Comparison of ENCODE assay signal across 31 cellular contexts in genomic region chrX:110008001-110008635, GRCh38.
DNase-seq lines count a peak whose midpoint lies in the region; ATAC-seq and TF ChIP-seq lines count a peak whose summit lies in the region.
"Had no signal": no experiment of that assay in that cellular context is flagged by ENCODE, and none has a peak within 500 bp of the region (broad histone marks: within the 10 kb centered on the region; RNA-seq: fewer than 3 reads in every experiment).

No MANE protein-coding gene starts in this region.

- H3K4me1 ChIP-seq in neutrophil (ENCODE audit: control insufficient read depth in 1 of 2, insufficient read depth in 1 of 2, low read depth in 1 of 2, low read length in 1 of 2) = peaks cover 34 to 56% of the 10 kb centered on the region in 2 experiments
- H3K4me1 ChIP-seq: Caco-2, testis had no signal

- H3K36me3 ChIP-seq in neutrophil = peaks cover 28% of the 10 kb centered on the region

- H3K27ac ChIP-seq in neutrophil = peak overlapping the region; percentile 53
- H3K27ac ChIP-seq: 22Rv1, PC-9, testis had no signal

- H3K9me3 ChIP-seq in neutrophil = no peaks in the 10 kb centered on the region
- H3K9me3 ChIP-seq: Caco-2, testis had no signal

- TF ChIP-seq CTCF in neutrophil (IDR thresholded peaks at IDR 0.05) = no peak

- H3K27me3 ChIP-seq in neutrophil = no peaks in the 10 kb centered on the region
- H3K27me3 ChIP-seq: testis had no signal

- peak; percentile 48 for DNase-seq in DMS 273 (lab: John Stamatoyannopoulos, UW; ENCODE audit: unreplicated experiment)
- no peak for DNase-seq in DMS 273 treated with DMSO at 0.1 percent for 48 hours (lab: John Stamatoyannopoulos, UW)
- DNase-seq in NCI-H69 (lab: John Stamatoyannopoulos, UW) = peak; percentile 31
- no peak for DNase-seq in activated CD8-positive, alpha-beta memory T cell treated with anti-CD3 and anti-CD28 coated beads for 24 hours
- DNase-seq in cerebellar cortex (ENCODE audit: low spot score) = no peak
- DNase-seq in NCI-H774 (lab: John Stamatoyannopoulos, UW) = no peak
- DNase-seq: activated CD4-positive, alpha-beta T cell treated with anti-CD3 and anti-CD28 coated beads for 36 hours; activated effector memory CD4-positive, alpha-beta T cell treated with Interleukin-2 at 50 U/mL for 16 hours; activated T-cell treated with anti-CD3 and anti-CD28 coated beads, Interleukin-2, amount 50 U/mL, for 1 hour; amygdala; C1 segment of cervical spinal cord; Caco-2; DND-41; foreskin melanocyte; GF-D8; Kasumi-1; naive B cell; NCI-H1436; NCI-H2081 treated with DMSO at 0.1 percent for 48 hours; NK-92 treated with Interleukin-12 subunit alpha and Interleukin-12 subunit beta, amount 100 ng/mL, for 24 hours; PC-9; posterior cingulate gyrus; right cardiac atrium; SHP77; stimulated activated CD4-positive, alpha-beta T cell treated with anti-CD3 and anti-CD28 coated beads, Interleukin-2, amount 100 ng/mL, for 24 hours; stimulated activated naive CD8-positive, alpha-beta T cell treated with anti-CD3 and anti-CD28 coated beads, Interleukin-15, Interleukin-2, amounts not matched to agents 100 U/mL and 50 U/mL, for 24 hours; testis had no signal

- no peak overlapping the region for H3K4me3 ChIP-seq in neutrophil (ENCODE audit: low read depth in 1 of 2, low read length in 1 of 2)
- H3K4me3 ChIP-seq: PC-9, testis had no signal

- peak; percentile 44 for ATAC-seq in GM21390 (IDR thresholded peaks at IDR 0.05; ENCODE audit: unreplicated experiment)
- ATAC-seq: activated CD4-positive, alpha-beta T cell treated with anti-CD3 and anti-CD28 coated beads for 36 hours; activated naive CD4-positive, alpha-beta T cell treated with anti-CD3 and anti-CD28 coated beads, Interleukin-2, amount 50 U/mL, for 72 hours; right cardiac atrium; stimulated activated naive CD8-positive, alpha-beta T cell treated with anti-CD3 and anti-CD28 coated beads, Interleukin-15, Interleukin-2, amounts not matched to agents 100 U/mL and 50 U/mL, for 24 hours had no signal

Comparison
In these comparisons a context has a peak if more than half of its experiments do, and no peak if none do; other contexts are left out.
1. DNase-seq: peak in DMS 273 (single experiment) and NCI-H69 (single experiment); none in DMS 273 treated with DMSO at 0.1 percent for 48 hours (single experiment), activated CD8-positive, alpha-beta memory T cell treated with anti-CD3 and anti-CD28 coated beads for 24 hours (single experiment), cerebellar cortex (single experiment) and NCI-H774 (single experiment).